Comparison of ENCODE assay signal across 9 cellular contexts in genomic region chr3:126212629-126213375, GRCh38. TPM values are rescaled to one million over a fixed set of nuclear protein-coding genes. Genes with fewer than 3 reads are reported as not detected.
DNase-seq lines count a peak whose midpoint lies in the region; ATAC-seq and TF ChIP-seq lines count a peak whose summit lies in the region.
"Had no signal": no experiment of that assay in that cellular context is flagged by ENCODE, and none has a peak within 500 bp of the region (broad histone marks: within the 10 kb centered on the region; RNA-seq: fewer than 3 reads in every experiment).

No MANE protein-coding gene starts in this region.

- DNase-seq in NCI-H2227 (lab: John Stamatoyannopoulos, UW; ENCODE audit: unreplicated experiment) (peak; percentile 66), NCI-H2227 treated with DMSO at 0.1 percent for 48 hours (lab: John Stamatoyannopoulos, UW) (no peak), NCI-H526 (lab: John Stamatoyannopoulos, UW) (peak; percentile 32 to 82), lower lobe of right lung (peak; percentile 54), thyroid gland (peak; percentile 41 to 42), HK-2 (ENCODE audit: unreplicated experiment) (no peak)

- H3K27ac ChIP-seq in ectodermal cell (ENCODE audit: insufficient read depth, low read depth, low read length, poor library complexity, severe bottlenecking) (peak overlapping the region; percentile 78), lower lobe of right lung (peak overlapping the region; percentile 71), thyroid gland (peak overlapping the region in 2 of 3 donors; percentile 1 to 20)

- no peaks in the 10 kb centered on the region for H3K36me3 ChIP-seq in ectodermal cell (ENCODE audit: control insufficient read depth, insufficient read depth, low read length)
- no peaks in the 10 kb centered on the region for H3K36me3 ChIP-seq in lower lobe of right lung
- H3K36me3 ChIP-seq in thyroid gland: no peaks in the 10 kb centered on the region

- H3K27me3 ChIP-seq in ectodermal cell (ENCODE audit: control insufficient read depth, insufficient read depth, low read length, poor library complexity, severe bottlenecking) (peaks cover 7% of the 10 kb centered on the region), lower lobe of right lung (ENCODE audit: low read depth) (peaks cover 35% of the 10 kb centered on the region), thyroid gland (no peaks in the 10 kb centered on the region)

- peak; percentile 87 to 91 for ATAC-seq in lower lobe of right lung
- ATAC-seq in HG02588 (IDR thresholded peaks at IDR 0.05; ENCODE audit: unreplicated experiment): no peak

- no peak for TF ChIP-seq POLR2A in thyroid gland (IDR thresholded peaks at IDR 0.05)

- no peaks in the 10 kb centered on the region for H3K9me3 ChIP-seq in ectodermal cell (ENCODE audit: control insufficient read depth, low read length)
- H3K9me3 ChIP-seq in lower lobe of right lung: no peaks in the 10 kb centered on the region
- H3K9me3 ChIP-seq in thyroid gland: no peaks in the 10 kb centered on the region

- H3K4me3 ChIP-seq in ectodermal cell (ENCODE audit: insufficient read depth, low read depth, low read length): peak overlapping the region; percentile 36
- peak overlapping the region; percentile 53 for H3K4me3 ChIP-seq in lower lobe of right lung
- H3K4me3 ChIP-seq in thyroid gland (replicated peaks in 1 of 3): peak overlapping the region; percentile 7 to 32 (median 22)

- intact Hi-C loops in lower lobe of right lung (cut with DNase I): no loop called here
- intact Hi-C loops in thyroid gland (cut with DNase I): no loop called here

- no peaks in the 10 kb centered on the region for H3K4me1 ChIP-seq in ectodermal cell (ENCODE audit: control insufficient read depth, insufficient read depth, low read length)
- H3K4me1 ChIP-seq in lower lobe of right lung: peaks cover 18% of the 10 kb centered on the region
- H3K4me1 ChIP-seq in thyroid gland: peaks cover 9 to 28% of the 10 kb centered on the region in 2 donors

- WGBS in ectodermal cell, 2 experiments: 1% methylated on average over 56 of the region's 56 CpGs
- WGBS in thyroid gland, 2 donors: 7 to 8% methylated on average over 10 to 12 of the region's 56 CpGs

- TF ChIP-seq CTCF in lower lobe of right lung (IDR thresholded peaks at IDR 0.05): peak; percentile 39
- TF ChIP-seq CTCF in thyroid gland (IDR thresholded peaks at IDR 0.05): peak in 3 of 6 experiments; percentile 24 to 43 (median 27)

RNA-seq across cellular contexts. Expression of gene ALDH1L1, which starts 32.4 kb away (rescaled TPM):
- polyA plus RNA-seq in ectodermal cell (2013, experiment 1 of 4): 0.22 TPM
- polyA plus RNA-seq in ectodermal cell (2013, experiment 2 of 4): 0.18 TPM
- polyA plus RNA-seq in ectodermal cell (2013, experiment 3 of 4): not detected
- 0.28 TPM for polyA plus RNA-seq in ectodermal cell (2013, experiment 4 of 4)
- total RNA-seq in lower lobe of right lung (2.8 TPM), thyroid gland (10 to 100 TPM in 1 of 4 donors, 1 to 10 TPM in 3; 2.1 to 12.1 (median 6.1) TPM)
- total RNA-seq: activated CD8-positive, alpha-beta memory T cell treated with anti-CD3 and anti-CD28 coated beads for 36 hours had no signal

Comparison
In these comparisons a context has a peak if more than half of its experiments do, and no peak if none do; other contexts are left out.
1. DNase-seq: peak in NCI-H2227 (single experiment), NCI-H526 (2 of 2), lower lobe of right lung (single experiment) and thyroid gland (2 of 2); none in NCI-H2227 treated with DMSO at 0.1 percent for 48 hours (single experiment) and HK-2 (single experiment).
2. H3K27ac ChIP-seq: peak in every context shown above with its lines; median percentile 78 in ectodermal cell; 71 in lower lobe of right lung; 10 in thyroid gland.
3. Peak in every context shown above with its lines, with median percentiles within 50 percentile points of each other: H3K4me3 ChIP-seq.